Comparison of ENCODE assay signal across 8 cellular contexts in genomic region chr22:43014876-43015676, GRCh38. TPM values are rescaled to one million over a fixed set of nuclear protein-coding genes. Genes with fewer than 3 reads are reported as not detected.
DNase-seq lines count a peak whose midpoint lies in the region; ATAC-seq and TF ChIP-seq lines count a peak whose summit lies in the region.

PACSIN2 (minus strand) TSS chr22:43015149; CDS start chr22:42912080, 103,069 bp downstream.

- no peaks in the 10 kb centered on the region for H3K9me3 ChIP-seq in DND-41 (ENCODE audit: insufficient read depth, low read length, severe bottlenecking)
- no peaks in the 10 kb centered on the region for H3K9me3 ChIP-seq in Panc1 (ENCODE audit: control insufficient read depth, insufficient read depth, low read depth, low read length)
- H3K9me3 ChIP-seq in muscle layer of duodenum (ENCODE audit: control insufficient read depth in 1 of 2, low read length in 2 of 2): no peaks in the 10 kb centered on the region

- POLR2A ChIA-PET in Panc1 (lab: Charles Lee): interaction anchor here (0.6 kb wide), 4 partner anchors 11 to 155 kb away, joined by 3 to 10 read pairs (median 4); no protein-coding TSS in a partner anchor

- peak within 1 kb of the TSS; percentile 94 for H3K4me3 Mint-ChIP-seq in activated T-cell treated with anti-CD3 and anti-CD28 coated beads, Interleukin-2, amount 50 U/mL, for 4 hours

- DNase-seq in DND-41 (peak; percentile 99), Panc1 (ENCODE audit: low read depth, low spot score) (peak; percentile 59)
- peak; percentile 99 for DNase-seq in activated T-cell treated with anti-CD3 and anti-CD28 coated beads, Interleukin-2, amount 50 U/mL, for 4 hours
- peak; percentile 98 for DNase-seq in stimulated activated CD8-positive, alpha-beta memory T cell treated with anti-CD3 and anti-CD28 coated beads, Interleukin-7, amount 100 ng/mL, for 24 hours (ENCODE audit: low read depth)

- intact Hi-C loops in Panc1 (cut with micrococcal nuclease; ENCODE audit: unreplicated experiment): no loop called here

- H3K36me3 ChIP-seq in DND-41 (ENCODE audit: insufficient read depth, low read length) (no peaks in the 10 kb centered on the region), KMS-11 (ENCODE audit: insufficient read depth) (no peaks in the 10 kb centered on the region), Panc1 (ENCODE audit: control insufficient read depth, insufficient read depth, low read length) (no peaks in the 10 kb centered on the region), muscle layer of duodenum (ENCODE audit: control insufficient read depth in 1 of 2, insufficient read depth in 2 of 2, low read length in 2 of 2) (no peaks in the 10 kb centered on the region)

- TF ChIP-seq CTCF in DND-41 (IDR thresholded peaks at IDR 0.05; ENCODE audit: borderline replicate concordance, extremely low read depth, low read length, poor library complexity, severe bottlenecking) (no peak), KMS-11 (conservative IDR thresholded peaks at IDR 0.05; ENCODE audit: low read depth, low read length) (no peak), Panc1 (IDR thresholded peaks at IDR 0.05) (no peak)

- no peaks in the 10 kb centered on the region for H3K9me3 Mint-ChIP-seq in activated T-cell treated with anti-CD3 and anti-CD28 coated beads, Interleukin-2, amount 50 U/mL, for 4 hours

- CTCF ChIA-PET in Panc1 (lab: Charles Lee): no interaction called here

- H3K27me3 ChIP-seq in DND-41 (ENCODE audit: insufficient read depth, low read length, poor library complexity) (no peaks in the 10 kb centered on the region), KMS-11 (ENCODE audit: insufficient read depth, low read depth) (no peaks in the 10 kb centered on the region), Panc1 (ENCODE audit: control insufficient read depth, insufficient read depth, low read length) (no peaks in the 10 kb centered on the region), muscle layer of duodenum (ENCODE audit: low read depth, low read length) (no peaks in the 10 kb centered on the region)

- no peaks in the 10 kb centered on the region for H3K36me3 Mint-ChIP-seq in activated T-cell treated with anti-CD3 and anti-CD28 coated beads, Interleukin-2, amount 50 U/mL, for 4 hours (ENCODE audit: insufficient read depth)

- in situ Hi-C loops in Panc1 (cut with HindIII; ENCODE audit: low pct_unique_long_range_greater_than_20kb, low sequenced_read_pairs): no loop called here

- ATAC-seq in DND-41 (ENCODE audit: insufficient read depth, low read depth) (peak; percentile 98), GM21786 (IDR thresholded peaks at IDR 0.05; ENCODE audit: unreplicated experiment) (peak; percentile 86), Panc1 (peak; percentile 98), esophagus mucosa (peak; percentile 98)
- ATAC-seq in activated T-cell treated with anti-CD3 and anti-CD28 coated beads, Interleukin-2, amount 50 U/mL, for 4 hours: peak; percentile 99

- BruUV-seq in Panc1 (replicated peaks; lab: Mats Ljungman, UMichigan): no TSS peak

- H3K27ac ChIP-seq in DND-41 (ENCODE audit: low read length) (peak within 1 kb of the TSS; percentile 82), KMS-11 (no peak within 1 kb of the TSS), Panc1 (ENCODE audit: low read length) (peak within 1 kb of the TSS; percentile 85), muscle layer of duodenum (ENCODE audit: low read length) (peak within 1 kb of the TSS; percentile 51)

- peaks cover 30% of the 10 kb centered on the region for H4K20me1 ChIP-seq in DND-41 (ENCODE audit: insufficient read depth, low read length)
- H4K20me1 ChIP-seq in KMS-11 (ENCODE audit: insufficient read depth): no peaks in the 10 kb centered on the region

- no peaks in the 10 kb centered on the region for H3K27me3 Mint-ChIP-seq in activated T-cell treated with anti-CD3 and anti-CD28 coated beads, Interleukin-2, amount 50 U/mL, for 4 hours (ENCODE audit: low read depth)

- H3K9ac ChIP-seq in DND-41 (ENCODE audit: low read depth, low read length) (peak within 1 kb of the TSS; percentile 87), KMS-11 (peak within 1 kb of the TSS; percentile 58; the same call in 1 of the 2 replicates)

- H2AFZ ChIP-seq in DND-41 (ENCODE audit: low read depth, low read length) (peak within 1 kb of the TSS; percentile 87), KMS-11 (ENCODE audit: low read depth) (peak within 1 kb of the TSS; percentile 99)

- H3K4me3 ChIP-seq in DND-41 (ENCODE audit: low read depth in 1 of 2, low read length in 2 of 2): peak within 1 kb of the TSS; percentile 91 to 100; a peak in 3 of 4 replicates
- no peak within 1 kb of the TSS for H3K4me3 ChIP-seq in KMS-11 (IDR thresholded peaks at IDR 0.05; ENCODE audit: insufficient read depth, low read depth, low read length)
- peak within 1 kb of the TSS; percentile 59 to 76 for H3K4me3 ChIP-seq in Panc1 (ENCODE audit: low read depth in 2 of 2, low read length in 2 of 2)
- peak within 1 kb of the TSS; percentile 76 to 87 for H3K4me3 ChIP-seq in muscle layer of duodenum (ENCODE audit: low read depth in 1 of 2, low read length in 2 of 2)

- H3K4me1 ChIP-seq in DND-41 (ENCODE audit: insufficient read depth, low read length) (peaks cover 23% of the 10 kb centered on the region), KMS-11 (ENCODE audit: low read depth, poor library complexity, severe bottlenecking) (peaks cover 12% of the 10 kb centered on the region), Panc1 (ENCODE audit: control insufficient read depth, insufficient read depth, low read length) (peaks cover 21% of the 10 kb centered on the region), muscle layer of duodenum (ENCODE audit: control insufficient read depth in 1 of 2, insufficient read depth in 2 of 2, low read length in 2 of 2) (peaks cover 12 to 15% of the 10 kb centered on the region in 2 donors)

- H3K79me2 ChIP-seq in DND-41 (ENCODE audit: insufficient read depth, low read length) (peaks cover 48% of the 10 kb centered on the region), KMS-11 (ENCODE audit: insufficient read depth, low read depth) (peaks cover 15% of the 10 kb centered on the region; the same call in 1 of the 2 replicates)

- peaks cover 25% of the 10 kb centered on the region for H3K4me1 Mint-ChIP-seq in activated T-cell treated with anti-CD3 and anti-CD28 coated beads, Interleukin-2, amount 50 U/mL, for 4 hours (ENCODE audit: low read depth)

- H3K4me2 ChIP-seq in DND-41 (ENCODE audit: insufficient read depth, low read length) (peak within 1 kb of the TSS; percentile 76), KMS-11 (peak within 1 kb of the TSS; percentile 96)

RNA-seq across cellular contexts. Expression of gene PACSIN2, which starts in this region (rescaled TPM):
- total RNA-seq in Panc1 (2021; ENCODE audit: unreplicated experiment) (60.2 TPM), esophagus mucosa (29.7 TPM)
- polyA plus RNA-seq in Panc1 (2012; ENCODE audit: insufficient read length): 76.9 TPM
- 10 to 100 TPM; 24.5 to 30.2 (median 28.1) TPM for total RNA-seq in activated T-cell treated with anti-CD3 and anti-CD28 coated beads, Interleukin-2, amount 50 U/mL, for 4 hours
